8 cellular contexts compared by ENCODE assay signal in genomic region chr15:100114100-100114499, GRCh38.
DNase-seq lines count a peak whose midpoint lies in the region; ATAC-seq, FAIRE-seq and TF ChIP-seq lines count a peak whose summit lies in the region.

No MANE protein-coding gene starts in this region.

- H2BK5ac ChIP-seq in mesendoderm (ENCODE audit: low read length): no peak overlapping the region

- peak; percentile 79 to 83 (median 82) for ATAC-seq in pancreas
- ATAC-seq in GM18511 (IDR thresholded peaks at IDR 0.05; ENCODE audit: unreplicated experiment): no peak

- WGBS in pancreas, 2 donors: 61 to 64% methylated on average over 8 of the region's 8 CpGs
- no CpG with 5 or more reads among the region's 8 CpGs for WGBS in mesendoderm (ENCODE audit: extremely low coverage, insufficient coverage, low lambda C conversion rate)

- H3K4me3 ChIP-seq in BLaER1 treated with 17β-estradiol and CSF1 and Interleukin-3, amounts not matched to agents 10 nM and 100 nM: peak overlapping the region in 9 of 10 experiments; percentile 2 to 60 (median 42); a peak in 18 of 20 replicates
- H3K4me3 ChIP-seq in pancreas (peak overlapping the region in 1 of 4 donors; percentile 18), mesendoderm (ENCODE audit: low read length) (no peak overlapping the region)

- H4K5ac ChIP-seq in mesendoderm (ENCODE audit: low read length): no peak overlapping the region

- H3K4me1 ChIP-seq in BLaER1 treated with 17β-estradiol and CSF1 and Interleukin-3, amounts not matched to agents 10 nM and 100 nM: peaks cover 81 to 100% (median 97%) of the 10 kb centered on the region in 10 experiments
- H3K4me1 ChIP-seq in pancreas (no peaks in the 10 kb centered on the region), mesendoderm (ENCODE audit: control insufficient read depth, low read depth, low read length) (peaks cover 2% of the 10 kb centered on the region)

- H3K9ac ChIP-seq in BLaER1 treated with 17β-estradiol and CSF1 and Interleukin-3, amounts not matched to agents 10 nM and 100 nM: peak overlapping the region; percentile 43 to 79 (median 62)
- no peak overlapping the region for H3K9ac ChIP-seq in mesendoderm (ENCODE audit: low read length)

- peaks cover 0 to 24% (median 0%) of the 10 kb centered on the region in 11 experiments; a peak in 4 of 22 replicates for H3K27me3 ChIP-seq in BLaER1 treated with 17β-estradiol and CSF1 and Interleukin-3, amounts not matched to agents 10 nM and 100 nM
- H3K27me3 ChIP-seq in pancreas (no peaks in the 10 kb centered on the region), mesendoderm (ENCODE audit: insufficient read depth, low read length, poor library complexity) (no peaks in the 10 kb centered on the region)

- H2AK5ac ChIP-seq in mesendoderm (ENCODE audit: low read length): no peak overlapping the region

- H2BK15ac ChIP-seq in mesendoderm (replicated peaks; ENCODE audit: low read depth): no peak overlapping the region

- no peak overlapping the region for H3K23ac ChIP-seq in mesendoderm (ENCODE audit: low read length)

- peak overlapping the region; percentile 56 to 91 (median 76) for H3K27ac ChIP-seq in BLaER1 treated with 17β-estradiol and CSF1 and Interleukin-3, amounts not matched to agents 10 nM and 100 nM
- H3K27ac ChIP-seq in pancreas (peak overlapping the region; percentile 37 to 76 (median 66)), mesendoderm (ENCODE audit: low read depth, low read length) (no peak overlapping the region)

- TF ChIP-seq CTCF in pancreas (IDR thresholded peaks at IDR 0.05): no peak

- no peaks in the 10 kb centered on the region for H3K36me3 ChIP-seq in BLaER1 treated with 17β-estradiol and CSF1 and Interleukin-3, amounts not matched to agents 10 nM and 100 nM
- H3K36me3 ChIP-seq in pancreas: no peaks in the 10 kb centered on the region
- no peaks in the 10 kb centered on the region for H3K36me3 ChIP-seq in mesendoderm (ENCODE audit: control insufficient read depth, insufficient read depth, low read length)

- no peaks in the 10 kb centered on the region for H3K79me1 ChIP-seq in mesendoderm (ENCODE audit: low read length)

- no peak overlapping the region for H2BK120ac ChIP-seq in mesendoderm (ENCODE audit: low read depth, low read length)

- peaks cover 3 to 17% (median 12%) of the 10 kb centered on the region in 11 experiments; a peak in 21 of 22 replicates for H3K9me3 ChIP-seq in BLaER1 treated with 17β-estradiol and CSF1 and Interleukin-3, amounts not matched to agents 10 nM and 100 nM (replicated peaks in 1 of 11)
- no peaks in the 10 kb centered on the region for H3K9me3 ChIP-seq in pancreas

- H3K4me2 ChIP-seq in BLaER1 treated with 17β-estradiol and CSF1 and Interleukin-3, amounts not matched to agents 10 nM and 100 nM: peak overlapping the region; percentile 79 to 99 (median 95)
- no peak overlapping the region for H3K4me2 ChIP-seq in mesendoderm (ENCODE audit: low read length)

- intact Hi-C loops in pancreas (cut with DNase I): no loop called here

- H3K56ac ChIP-seq in mesendoderm (ENCODE audit: low read length): no peak overlapping the region

- H4K20me1 ChIP-seq in BLaER1 treated with 17β-estradiol and CSF1 and Interleukin-3, amounts not matched to agents 10 nM and 100 nM: peaks cover 0 to 6% (median 0%) of the 10 kb centered on the region in 11 experiments; a peak in 1 of 22 replicates

- FAIRE-seq in pancreas (lab: Jason Lieb, UNC): peak; percentile 64

- H3K4ac ChIP-seq in mesendoderm (ENCODE audit: low read depth, low read length): no peak overlapping the region

- no peak overlapping the region for H3K18ac ChIP-seq in mesendoderm (ENCODE audit: low read length)

- H3K79me2 ChIP-seq in mesendoderm (ENCODE audit: control insufficient read depth, insufficient read depth, low read length): no peaks in the 10 kb centered on the region

- no peak overlapping the region for H4K8ac ChIP-seq in mesendoderm (ENCODE audit: low read depth, low read length)

- DNase-seq in UCSD-AML1 (lab: John Stamatoyannopoulos, UW; ENCODE audit: unreplicated experiment) (peak; percentile 37), foreskin melanocyte (peak; percentile 93), pancreas (peak in 3 of 6 donors; percentile 34 to 39 (median 35)), mesendoderm (no peak), NCI-H1694 treated with DMSO at 0.1 percent for 48 hours (lab: John Stamatoyannopoulos, UW) (no peak), SHP77 treated with DMSO at 0.1 percent for 48 hours (lab: John Stamatoyannopoulos, UW) (no peak)

Comparison
In these comparisons a context has a peak if more than half of its experiments do, and no peak if none do; other contexts are left out.
1. DNase-seq: peak in UCSD-AML1 (single experiment) and foreskin melanocyte (single experiment); none in mesendoderm (single experiment), NCI-H1694 treated with DMSO at 0.1 percent for 48 hours (single experiment) and SHP77 treated with DMSO at 0.1 percent for 48 hours (single experiment).